ENCODE assay signal across 18 cellular contexts in genomic region chr15:89809787-89810148, GRCh38. TPM values are rescaled to one million over a fixed set of nuclear protein-coding genes. Genes with fewer than 3 reads are reported as not detected.
DNase-seq lines count a peak whose midpoint lies in the region; ATAC-seq, FAIRE-seq and TF ChIP-seq lines count a peak whose summit lies in the region.
"Had no signal": no experiment of that assay in that cellular context is flagged by ENCODE, and none has a peak within 500 bp of the region (broad histone marks: within the 10 kb centered on the region; RNA-seq: fewer than 3 reads in every experiment).

No MANE protein-coding gene starts in this region.

- TF ChIP-seq CTCF in MCF 10A (IDR thresholded peaks at IDR 0.05; ENCODE audit: unreplicated experiment), result no peak
- no peak for TF ChIP-seq CTCF in mammary epithelial cell (conservative IDR thresholded peaks at IDR 0.05 in 1 of 2, IDR thresholded peaks at IDR 0.05 in 1 of 2; ENCODE audit: extremely low read depth in 1 of 2, insufficient read depth in 1 of 2, low read depth in 1 of 2, low read length in 2 of 2)
- TF ChIP-seq CTCF in astrocyte (IDR thresholded peaks at IDR 0.05; ENCODE audit: insufficient read depth, low read depth, low read length), result no peak
- TF ChIP-seq CTCF in lower lobe of right lung (IDR thresholded peaks at IDR 0.05), result no peak

- no peaks in the 10 kb centered on the region for H4K20me1 ChIP-seq in mammary epithelial cell (ENCODE audit: insufficient read depth, low read length)
- H4K20me1 ChIP-seq in astrocyte (ENCODE audit: insufficient read depth, low read length), result peaks cover 38% of the 10 kb centered on the region

- H2AFZ ChIP-seq in mammary epithelial cell (ENCODE audit: low read depth, low read length) (no peak overlapping the region), astrocyte (ENCODE audit: low read depth, low read length) (no peak overlapping the region)

- H3K9me3 ChIP-seq in mammary epithelial cell (replicated peaks; ENCODE audit: insufficient read depth, low read length) (no peaks in the 10 kb centered on the region), astrocyte (ENCODE audit: insufficient read depth, low read depth, low read length) (no peaks in the 10 kb centered on the region), lower lobe of right lung (no peaks in the 10 kb centered on the region), skeletal muscle satellite cell (replicated peaks; ENCODE audit: low read length) (no peaks in the 10 kb centered on the region)
- H3K9me3 ChIP-seq: Caco-2 had no signal

- H3K36me3 ChIP-seq in mammary epithelial cell (ENCODE audit: insufficient read depth, low read length) (no peaks in the 10 kb centered on the region), astrocyte (ENCODE audit: insufficient read depth, low read length) (peaks cover 9% of the 10 kb centered on the region), lower lobe of right lung (peaks cover 5% of the 10 kb centered on the region), skeletal muscle satellite cell (ENCODE audit: insufficient read depth, low read length) (peaks cover 74% of the 10 kb centered on the region)

- DNase-seq in MCF 10A (ENCODE audit: unreplicated experiment) (no peak), mammary epithelial cell (no peak), astrocyte (ENCODE audit: low read depth) (no peak), lower lobe of right lung (peak; percentile 11), NCI-H510A treated with DMSO at 0.1 percent for 48 hours (lab: John Stamatoyannopoulos, UW) (no peak)
- DNase-seq in stimulated activated CD8-positive, alpha-beta memory T cell treated with anti-CD3 and anti-CD28 coated beads, Interleukin-4, amount 100 ng/mL, for 48 hours, result no peak
- DNase-seq in stimulated activated naive B cell treated with anti-CD40 and anti-IgM and Interleukin-4, amounts not matched to agents 10 μg/mL and 1 μg/mL and 100 μg/mL, for 72 hours, result no peak
- DNase-seq: Caco-2; MV-4-11; NCI-H1417 treated with DMSO at 0.1 percent for 48 hours; NCI-H2081; NCI-H526 treated with DMSO at 0.1 percent for 48 hours; NK-92 treated with Interleukin-12 subunit alpha and Interleukin-12 subunit beta, amount 100 ng/mL, for 24 hours; OCI-M1 had no signal

- H3K36me3 Mint-ChIP-seq in MCF 10A (ENCODE audit: insufficient read depth, unreplicated experiment) (peaks cover 70% of the 10 kb centered on the region), astrocyte (ENCODE audit: low read depth, unreplicated experiment) (no peaks in the 10 kb centered on the region)
- peaks cover 0 to 1% of the 10 kb centered on the region in 2 donors for H3K36me3 Mint-ChIP-seq in stimulated activated naive B cell treated with anti-CD40 and anti-IgM and Interleukin-4, amounts not matched to agents 10 μg/mL and 1 μg/mL and 100 μg/mL, for 72 hours

- no peak overlapping the region for H3K27ac ChIP-seq in mammary epithelial cell (ENCODE audit: insufficient read depth, low read depth, low read length)
- H3K27ac ChIP-seq in astrocyte (ENCODE audit: low read depth, low read length), result no peak overlapping the region
- no peak overlapping the region for H3K27ac ChIP-seq in lower lobe of right lung

- POLR2A ChIA-PET in MCF 10A (lab: Yijun Ruan, JAX), result interaction anchor here (1.9 kb wide), 1 partner anchor 28 kb away, joined by 7 read pairs; no protein-coding TSS in a partner anchor

- H3K9me3 Mint-ChIP-seq in MCF 10A (ENCODE audit: unreplicated experiment) (no peaks in the 10 kb centered on the region), astrocyte (ENCODE audit: unreplicated experiment) (no peaks in the 10 kb centered on the region)
- peaks cover 0 to 3% of the 10 kb centered on the region in 2 donors for H3K9me3 Mint-ChIP-seq in stimulated activated naive B cell treated with anti-CD40 and anti-IgM and Interleukin-4, amounts not matched to agents 10 μg/mL and 1 μg/mL and 100 μg/mL, for 72 hours

- intact Hi-C loops in MCF 10A (cut with micrococcal nuclease) (no loop called here), mammary epithelial cell (cut with micrococcal nuclease) (no loop called here), lower lobe of right lung (cut with DNase I) (no loop called here)

- no peak for ATAC-seq in lower lobe of right lung
- ATAC-seq in stimulated activated naive B cell treated with anti-CD40 and anti-IgM and Interleukin-4, amounts not matched to agents 10 μg/mL and 1 μg/mL and 100 μg/mL, for 72 hours (replicated peaks), result no peak

- dilution Hi-C loops in mammary epithelial cell (cut with HindIII; ENCODE audit: low sequenced_read_pairs), result no loop called here

- no peak for FAIRE-seq in astrocyte (lab: Jason Lieb, UNC)

- peak overlapping the region; percentile 88 for H3K27ac Mint-ChIP-seq in MCF 10A (ENCODE audit: low read depth, unreplicated experiment)
- H3K27ac Mint-ChIP-seq in astrocyte (ENCODE audit: unreplicated experiment), result no peak overlapping the region
- no peak overlapping the region for H3K27ac Mint-ChIP-seq in stimulated activated naive B cell treated with anti-CD40 and anti-IgM and Interleukin-4, amounts not matched to agents 10 μg/mL and 1 μg/mL and 100 μg/mL, for 72 hours

- CTCF ChIA-PET in MCF 10A (lab: Yijun Ruan, JAX), result interaction anchor here (0.6 to 1.6 kb wide), 2 partner anchors 48 to 65 kb away, joined by 3 read pairs; no protein-coding TSS in a partner anchor
- CTCF ChIA-PET in mammary epithelial cell (lab: Charles Lee; ENCODE audit: low non-redundant PET), result no interaction called here

- H3K9ac ChIP-seq in mammary epithelial cell (ENCODE audit: insufficient read depth, low read length), result no peak overlapping the region
- H3K9ac ChIP-seq in astrocyte (ENCODE audit: low read length), result no peak overlapping the region
- H3K9ac ChIP-seq in skeletal muscle satellite cell (ENCODE audit: low read depth, low read length), result no peak overlapping the region

- H3K4me3 Mint-ChIP-seq in MCF 10A (ENCODE audit: unreplicated experiment) (no peak overlapping the region), astrocyte (ENCODE audit: unreplicated experiment) (no peak overlapping the region)
- no peak overlapping the region for H3K4me3 Mint-ChIP-seq in stimulated activated naive B cell treated with anti-CD40 and anti-IgM and Interleukin-4, amounts not matched to agents 10 μg/mL and 1 μg/mL and 100 μg/mL, for 72 hours
- H3K4me3 Mint-ChIP-seq: CD14-positive monocyte had no signal

- H3K4me3 ChIP-seq in mammary epithelial cell (replicated peaks in 1 of 3; ENCODE audit: insufficient read depth in 1 of 3, low read depth in 2 of 3, low read length in 3 of 3) (no peak overlapping the region), astrocyte (ENCODE audit: insufficient read depth, low read depth, low read length) (no peak overlapping the region), lower lobe of right lung (no peak overlapping the region), skeletal muscle satellite cell (ENCODE audit: low read length) (no peak overlapping the region)

- peaks cover 6% of the 10 kb centered on the region for H3K4me1 ChIP-seq in mammary epithelial cell (ENCODE audit: insufficient read depth, low read length)
- peaks cover 30% of the 10 kb centered on the region for H3K4me1 ChIP-seq in astrocyte (ENCODE audit: insufficient read depth, low read length)
- peaks cover 21% of the 10 kb centered on the region for H3K4me1 ChIP-seq in lower lobe of right lung
- peaks cover 54% of the 10 kb centered on the region for H3K4me1 ChIP-seq in skeletal muscle satellite cell (ENCODE audit: control insufficient read depth, insufficient read depth, low read length)

- H3K79me2 ChIP-seq in mammary epithelial cell (ENCODE audit: insufficient read depth, low read length), result no peaks in the 10 kb centered on the region
- peaks cover 63% of the 10 kb centered on the region for H3K79me2 ChIP-seq in astrocyte (ENCODE audit: insufficient read depth, low read length)

- 95% methylated on average over 4 of the region's 5 CpGs for WGBS in mammary epithelial cell (ENCODE audit: low coverage, missing lambda C conversion rate)

- H3K27me3 ChIP-seq in mammary epithelial cell (ENCODE audit: insufficient read depth, low read length) (no peaks in the 10 kb centered on the region), astrocyte (ENCODE audit: insufficient read depth, low read length) (no peaks in the 10 kb centered on the region), lower lobe of right lung (ENCODE audit: low read depth) (peaks cover 11% of the 10 kb centered on the region), skeletal muscle satellite cell (ENCODE audit: control insufficient read depth, insufficient read depth, low read length) (no peaks in the 10 kb centered on the region)

- in situ Hi-C loops in mammary epithelial cell (cut with MboI; ENCODE audit: low sequenced_read_pairs in 2 of 2), result no loop called here

- H3K27me3 Mint-ChIP-seq in MCF 10A (ENCODE audit: insufficient read depth, unreplicated experiment) (no peaks in the 10 kb centered on the region), astrocyte (ENCODE audit: low read depth, unreplicated experiment) (peaks cover 21% of the 10 kb centered on the region)
- peaks cover 20 to 30% of the 10 kb centered on the region in 2 donors for H3K27me3 Mint-ChIP-seq in stimulated activated naive B cell treated with anti-CD40 and anti-IgM and Interleukin-4, amounts not matched to agents 10 μg/mL and 1 μg/mL and 100 μg/mL, for 72 hours

- H3K4me1 Mint-ChIP-seq in MCF 10A (ENCODE audit: insufficient read depth, unreplicated experiment) (peaks cover 33% of the 10 kb centered on the region), astrocyte (ENCODE audit: low read depth, unreplicated experiment) (no peaks in the 10 kb centered on the region)
- peaks cover 6 to 18% of the 10 kb centered on the region in 2 donors for H3K4me1 Mint-ChIP-seq in stimulated activated naive B cell treated with anti-CD40 and anti-IgM and Interleukin-4, amounts not matched to agents 10 μg/mL and 1 μg/mL and 100 μg/mL, for 72 hours

- BruUV-seq in MCF 10A (replicated peaks; lab: Mats Ljungman, UMichigan), result no TSS peak
- BruUV-seq in mammary epithelial cell (replicated peaks; lab: Mats Ljungman, UMichigan), result no TSS peak

- H3K4me2 ChIP-seq in mammary epithelial cell (ENCODE audit: insufficient read depth, low read depth, low read length) (no peak overlapping the region), astrocyte (ENCODE audit: low read length) (peak overlapping the region; percentile 55), skeletal muscle satellite cell (ENCODE audit: low read length) (peak overlapping the region; percentile 42)

RNA-seq across cellular contexts. Expression of gene ANPEP, which starts 4.9 kb away (rescaled TPM):
- total RNA-seq in MCF 10A (2022), result 252 and 294 TPM in 2 replicates
- 1 to 10 TPM; 4.3 to 5.9 TPM for total RNA-seq in mammary epithelial cell
- 1.5 TPM for polyA plus RNA-seq in mammary epithelial cell
- polyA minus RNA-seq in mammary epithelial cell, result not detected
- total RNA-seq in astrocyte, result 0.22 and 0.25 TPM in 2 replicates
- total RNA-seq in lower lobe of right lung, result 104 TPM
- 318 and 367 TPM in 2 replicates for total RNA-seq in skeletal muscle satellite cell (2012; rRNA removed)

RNA-seq across cellular contexts. Expression of gene MESP2, which starts 33.6 kb away (rescaled TPM):
- total RNA-seq in MCF 10A (2022) (not detected in 2 replicates), mammary epithelial cell (under 1 TPM in 1 of 2 donors, not detected in 1; 0.31 TPM), astrocyte (not detected in 2 replicates), lower lobe of right lung (not detected)
- polyA plus RNA-seq in mammary epithelial cell, result 0.10 TPM
- not detected for polyA minus RNA-seq in mammary epithelial cell
- total RNA-seq in skeletal muscle satellite cell (2012; rRNA removed), result 0.51 TPM in 1 of 2 replicates, not detected in the other
- total RNA-seq: A172, H4 had no signal

RNA-seq across cellular contexts. Expression of gene MESP1, which starts 58.7 kb away (rescaled TPM):
- total RNA-seq in MCF 10A (2022) (0.58 and 1.6 TPM in 2 replicates), mammary epithelial cell (under 1 TPM in 1 of 2 donors, not detected in 1; under 0.01 TPM), astrocyte (not detected in 2 replicates), lower lobe of right lung (0.53 TPM)
- polyA plus RNA-seq in mammary epithelial cell, result not detected
- polyA minus RNA-seq in mammary epithelial cell, result not detected
- total RNA-seq in skeletal muscle satellite cell (2012; rRNA removed), result 0.22 TPM in 1 of 2 replicates, not detected in the other
- total RNA-seq: H4 had no signal

Comparison
In these comparisons a context has a peak if more than half of its experiments do, and no peak if none do; other contexts are left out.
1. RNA of gene ANPEP, which starts 4.9 kb away (total RNA-seq): 252 to 294 TPM in MCF 10A and 104 TPM in lower lobe of right lung (single experiment); 4.3 to 5.9 TPM in mammary epithelial cell and 0.22 to 0.25 TPM in astrocyte; every median in the first group is over 10 times any median in the second.